ENCODE assay signal across 13 cellular contexts in the genomic region with DNA sequence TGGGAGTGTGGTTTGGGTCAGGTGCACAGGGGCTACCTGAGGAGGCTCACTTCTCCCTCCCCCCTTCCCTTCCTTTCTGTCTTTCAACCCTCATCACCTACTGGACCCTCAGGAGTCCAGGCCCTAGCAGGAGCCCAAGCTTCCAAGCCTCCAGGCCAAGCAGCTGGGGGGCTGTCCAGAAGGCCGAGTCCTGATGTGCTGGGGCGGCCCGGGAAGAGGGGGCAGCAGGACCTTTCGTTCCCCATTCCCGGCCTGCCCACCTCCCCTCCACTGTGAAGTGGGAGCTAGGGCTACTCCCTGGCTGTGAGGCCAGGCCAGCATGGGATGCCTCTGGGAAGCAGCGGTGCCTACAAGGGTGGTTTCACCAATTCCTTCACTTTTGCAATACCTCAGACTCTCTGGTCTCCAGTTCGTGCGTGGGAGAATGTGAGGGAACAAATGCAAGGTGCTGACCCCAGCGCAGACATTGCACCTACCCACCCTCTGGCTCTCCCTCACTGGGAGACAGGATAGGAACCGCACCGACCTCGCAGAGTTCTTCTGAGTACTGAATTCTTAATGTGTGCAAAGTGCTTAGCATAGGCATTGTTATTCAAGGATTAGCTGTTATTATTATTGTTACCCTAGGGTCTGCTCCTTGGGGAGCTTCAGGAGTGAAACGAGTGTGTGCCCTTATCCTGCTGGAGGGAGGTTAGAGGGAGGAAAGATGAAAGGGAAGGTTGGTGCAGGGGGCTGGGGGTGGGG. TPM values are rescaled to one million over a fixed set of nuclear protein-coding genes. Genes with fewer than 3 reads are reported as not detected.
A peak's percentile ranks its signal among the peaks of the same experiment; 100 is the strongest.
DNase-seq lines count a peak whose midpoint lies in the region; ATAC-seq and TF ChIP-seq lines count a peak whose summit lies in the region.
"Had no signal": no experiment of that assay in that cellular context is flagged by ENCODE, and none has a peak within 500 bp of the region (broad histone marks: within the 10 kb centered on the region; RNA-seq: fewer than 3 reads in every experiment).

No MANE protein-coding gene starts in this region.

- H3K4me1 ChIP-seq in ascending aorta (peaks cover 0 to 21% of the 10 kb centered on the region in 2 donors), iPS-15b (ENCODE audit: control insufficient read depth, insufficient read depth, low read length) (peaks cover 7% of the 10 kb centered on the region)

- H3K27me3 ChIP-seq in ascending aorta = no peaks in the 10 kb centered on the region
- H3K27me3 ChIP-seq in iPS-15b (ENCODE audit: control insufficient read depth, insufficient read depth, low read length) = peaks cover 85% of the 10 kb centered on the region

- H3K9me3 ChIP-seq in ascending aorta (no peaks in the 10 kb centered on the region), iPS-15b (ENCODE audit: control insufficient read depth, insufficient read depth, low read length) (no peaks in the 10 kb centered on the region)

- TF ChIP-seq CTCF in C4-2B (conservative IDR thresholded peaks at IDR 0.05) (no peak), ascending aorta (IDR thresholded peaks at IDR 0.05) (no peak)

- H3K9ac ChIP-seq in iPS-15b (ENCODE audit: low read depth, low read length) = no peak overlapping the region
- H3K9ac ChIP-seq: KMS-11 had no signal

- intact Hi-C loops in ascending aorta (cut with DNase I) (no loop called here), left colon (cut with DNase I, micrococcal nuclease) (no loop called here)

- H3K36me3 ChIP-seq in ascending aorta = no peaks in the 10 kb centered on the region
- no peaks in the 10 kb centered on the region for H3K36me3 ChIP-seq in iPS-15b (ENCODE audit: control insufficient read depth, insufficient read depth, low read length)

- H3K27ac ChIP-seq in C4-2B (peak overlapping the region; percentile 86), ascending aorta (peak overlapping the region; percentile 73)
- H3K27ac ChIP-seq: KMS-11 had no signal

- DNase-seq in ascending aorta (ENCODE audit: low spot score in 2 of 2) (no peak), retina (peak; percentile 44), activated T-cell treated with anti-CD3 and anti-CD28 coated beads for 4 hours (no peak), germinal center (ENCODE audit: low spot score) (no peak), left colon (no peak)
- DNase-seq: activated naive CD8-positive, alpha-beta T cell treated with anti-CD3 and anti-CD28 coated beads, Interleukin-2, amount 50 U/mL, for 24 hours; CD4-positive, alpha-beta memory T cell; NCI-H2081; T1000 had no signal

- H3K4me3 ChIP-seq in ascending aorta = no peak overlapping the region
- H3K4me3 ChIP-seq in iPS-15b (ENCODE audit: low read depth, low read length) = peak overlapping the region; percentile 28

- ATAC-seq in left colon = no peak
- ATAC-seq in GM18511 (IDR thresholded peaks at IDR 0.05; ENCODE audit: unreplicated experiment) = no peak
- ATAC-seq: activated naive CD8-positive, alpha-beta T cell treated with anti-CD3 and anti-CD28 coated beads, Interleukin-2, amount 50 U/mL, for 24 hours had no signal

RNA-seq across cellular contexts. Expression of a gene that starts 2.5 kb away (rescaled TPM):
- total RNA-seq in ascending aorta (1.2 TPM), left colon (10 to 100 TPM; 29.2 to 32.9 TPM)

Comparison
In these comparisons a context has a peak if more than half of its experiments do, and no peak if none do; other contexts are left out.
1. RNA of a gene that starts 2.5 kb away (total RNA-seq): 29.2 to 32.9 TPM in left colon; 1.2 TPM in ascending aorta (single experiment); every median in the first group is over 10 times any median in the second.